In the genomic region with DNA sequence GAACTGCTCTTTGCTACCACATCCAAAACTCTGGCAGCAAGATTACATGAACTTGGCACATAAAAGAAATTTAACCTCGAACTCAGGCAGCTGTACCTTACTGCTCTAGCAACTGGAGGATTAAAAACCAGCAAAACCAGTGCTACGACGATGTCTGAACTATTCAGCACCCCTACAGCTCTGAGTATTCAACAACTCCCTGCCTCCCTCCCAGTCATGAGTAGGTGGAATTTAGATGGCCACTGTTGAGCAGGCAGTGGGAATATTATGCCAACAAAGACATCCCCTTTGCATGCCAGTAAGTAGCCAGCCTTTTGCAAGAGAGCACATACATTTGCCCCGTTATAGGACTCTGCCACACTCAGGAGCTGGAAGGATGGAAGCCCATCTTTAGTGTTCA, we compare ENCODE assay signal across 25 cellular contexts.
DNase-seq lines count a peak whose midpoint lies in the region; ATAC-seq, FAIRE-seq and TF ChIP-seq lines count a peak whose summit lies in the region.
"Had no signal": no experiment of that assay in that cellular context is flagged by ENCODE, and none has a peak within 500 bp of the region (broad histone marks: within the 10 kb centered on the region; RNA-seq: fewer than 3 reads in every experiment).

No MANE protein-coding gene starts in this region.

- no peaks in the 10 kb centered on the region for H3K9me3 Mint-ChIP-seq in astrocyte (ENCODE audit: unreplicated experiment)
- H3K9me3 Mint-ChIP-seq in stimulated activated memory B cell treated with anti-CD40 and anti-IgM and Interleukin-4, amounts not matched to agents 10 μg/mL and 1 μg/mL and 100 μg/mL, for 72 hours: no peaks in the 10 kb centered on the region
- H3K9me3 Mint-ChIP-seq in activated CD4-positive, alpha-beta memory T cell treated with anti-CD3 and anti-CD28 coated beads for 36 hours: no peaks in the 10 kb centered on the region
- H3K9me3 Mint-ChIP-seq: HFFc6 had no signal

- H3K4me2 ChIP-seq in astrocyte (ENCODE audit: low read length) (peak overlapping the region; percentile 34), SK-N-SH (no peak overlapping the region)

- POLR2A ChIA-PET in SK-N-SH (lab: Yijun Ruan, JAX): no interaction called here
- POLR2A ChIA-PET in activated CD4-positive, alpha-beta memory T cell treated with anti-CD3 and anti-CD28 coated beads for 36 hours (lab: Charles Lee): no interaction called here

- TF ChIP-seq CTCF in astrocyte (IDR thresholded peaks at IDR 0.05; ENCODE audit: insufficient read depth, low read depth, low read length) (no peak), foreskin keratinocyte (conservative IDR thresholded peaks at IDR 0.05) (no peak), ovary (IDR thresholded peaks at IDR 0.05) (no peak), SK-N-SH (IDR thresholded peaks at IDR 0.05) (no peak)

- H3K4me1 Mint-ChIP-seq in astrocyte (ENCODE audit: low read depth, unreplicated experiment): peaks cover 5% of the 10 kb centered on the region
- no peaks in the 10 kb centered on the region for H3K4me1 Mint-ChIP-seq in stimulated activated memory B cell treated with anti-CD40 and anti-IgM and Interleukin-4, amounts not matched to agents 10 μg/mL and 1 μg/mL and 100 μg/mL, for 72 hours
- no peaks in the 10 kb centered on the region for H3K4me1 Mint-ChIP-seq in activated CD4-positive, alpha-beta memory T cell treated with anti-CD3 and anti-CD28 coated beads for 36 hours (ENCODE audit: low read depth)
- H3K4me1 Mint-ChIP-seq: activated naive CD8-positive, alpha-beta T cell treated with anti-CD3 and anti-CD28 coated beads, Interleukin-2, amount 50 U/mL, for 24 hours; T-cell had no signal

- no peaks in the 10 kb centered on the region for H3K9me2 ChIP-seq in SK-N-SH

- H3K36me3 ChIP-seq in astrocyte (ENCODE audit: insufficient read depth, low read length): no peaks in the 10 kb centered on the region
- H3K36me3 ChIP-seq in ovary: no peaks in the 10 kb centered on the region
- H3K36me3 ChIP-seq in SK-N-SH (replicated peaks in 1 of 2; ENCODE audit: control insufficient read depth in 1 of 2, insufficient read depth in 2 of 2, low read length in 1 of 2): no peaks in the 10 kb centered on the region
- H3K36me3 ChIP-seq: cardiac muscle cell had no signal

- WGBS in ovary, 3 donors: 58 to 74% (median 71%) methylated on average over 4 of the region's 4 CpGs
- 82% methylated on average over 4 of the region's 4 CpGs for WGBS in SK-N-SH (ENCODE audit: low lambda C conversion rate)

- peak; percentile 54 for ATAC-seq in foreskin keratinocyte
- no peak for ATAC-seq in stimulated activated memory B cell treated with anti-CD40 and anti-IgM and Interleukin-4, amounts not matched to agents 10 μg/mL and 1 μg/mL and 100 μg/mL, for 72 hours
- ATAC-seq: activated naive CD8-positive, alpha-beta T cell treated with anti-CD3 and anti-CD28 coated beads, Interleukin-2, amount 50 U/mL, for 24 hours; heart left ventricle; T-cell had no signal

- in situ Hi-C loops in G401 (cut with HindIII; ENCODE audit: low sequenced_read_pairs): no loop called here

- H3K79me2 ChIP-seq in astrocyte (ENCODE audit: insufficient read depth, low read length) (no peaks in the 10 kb centered on the region), SK-N-SH (ENCODE audit: insufficient read depth) (no peaks in the 10 kb centered on the region)

- CTCF ChIA-PET in SK-N-SH (lab: Yijun Ruan, JAX): no interaction called here
- CTCF ChIA-PET in activated CD4-positive, alpha-beta memory T cell treated with anti-CD3 and anti-CD28 coated beads for 36 hours (lab: Charles Lee): no interaction called here

- DNase-seq in G401 (ENCODE audit: low spot score) (peak; percentile 54), astrocyte (ENCODE audit: low read depth) (peak; percentile 48), foreskin keratinocyte (peak in 1 of 2 donors; percentile 18), myocyte (ENCODE audit: low read depth) (peak; percentile 46), ovary (no peak), SK-N-SH (no peak)
- no peak for DNase-seq in activated CD4-positive, alpha-beta memory T cell treated with anti-CD3 and anti-CD28 coated beads for 36 hours
- DNase-seq: activated CD4-positive, alpha-beta T cell treated with anti-CD3 and anti-CD28 coated beads for 48 hours; activated naive CD8-positive, alpha-beta T cell treated with anti-CD3 and anti-CD28 coated beads, Interleukin-2, amount 50 U/mL, for 24 hours; CD4-positive, alpha-beta T cell; effector CD8-positive, alpha-beta T cell; heart left ventricle; HFFc6; midbrain; NCI-H1105 treated with DMSO at 0.1 percent for 48 hours; retina; Right ventricle myocardium superior; stimulated activated CD4-positive, alpha-beta T cell treated with anti-CD3 and anti-CD28 coated beads, Interleukin-12 subunit alpha, Interleukin-12 subunit beta, amount 100 ng/mL, for 4 hours; stimulated activated CD8-positive, alpha-beta memory T cell treated with anti-CD3 and anti-CD28 coated beads, Interleukin-4, amount 100 ng/mL, for 48 hours; substantia nigra; T-cell had no signal

- H3K4me3 ChIP-seq in astrocyte (ENCODE audit: insufficient read depth, low read depth, low read length) (no peak overlapping the region), ovary (no peak overlapping the region), SK-N-SH (ENCODE audit: low read depth in 2 of 2, low read length in 1 of 2) (no peak overlapping the region)
- H3K4me3 ChIP-seq: cardiac muscle cell, heart left ventricle had no signal

- H3K27me3 Mint-ChIP-seq in astrocyte (ENCODE audit: low read depth, unreplicated experiment): no peaks in the 10 kb centered on the region
- no peaks in the 10 kb centered on the region for H3K27me3 Mint-ChIP-seq in stimulated activated memory B cell treated with anti-CD40 and anti-IgM and Interleukin-4, amounts not matched to agents 10 μg/mL and 1 μg/mL and 100 μg/mL, for 72 hours
- no peaks in the 10 kb centered on the region for H3K27me3 Mint-ChIP-seq in activated CD4-positive, alpha-beta memory T cell treated with anti-CD3 and anti-CD28 coated beads for 36 hours
- H3K27me3 Mint-ChIP-seq: activated naive CD8-positive, alpha-beta T cell treated with anti-CD3 and anti-CD28 coated beads, Interleukin-2, amount 50 U/mL, for 24 hours; CD4-positive, alpha-beta T cell; T-cell had no signal

- no peak overlapping the region for H3K27ac Mint-ChIP-seq in astrocyte (ENCODE audit: unreplicated experiment)
- H3K27ac Mint-ChIP-seq in stimulated activated memory B cell treated with anti-CD40 and anti-IgM and Interleukin-4, amounts not matched to agents 10 μg/mL and 1 μg/mL and 100 μg/mL, for 72 hours: no peak overlapping the region
- H3K27ac Mint-ChIP-seq in activated CD4-positive, alpha-beta memory T cell treated with anti-CD3 and anti-CD28 coated beads for 36 hours: no peak overlapping the region
- H3K27ac Mint-ChIP-seq: activated naive CD8-positive, alpha-beta T cell treated with anti-CD3 and anti-CD28 coated beads, Interleukin-2, amount 50 U/mL, for 24 hours; activated T-helper 2 cell treated with anti-CD3 and anti-CD28 coated beads, Interferon-gamma antibody, Interleukin-2, Interleukin-4, amounts not matched to agents 10 μg/mL and 5 μg/mL and 100 μg/mL, durations not matched to agents 14 hours and 24 hours and 36 hours; CD4-positive, alpha-beta T cell; HFFc6; T-cell had no signal

- no peak overlapping the region for H3K4me3 Mint-ChIP-seq in astrocyte (ENCODE audit: unreplicated experiment)
- no peak overlapping the region for H3K4me3 Mint-ChIP-seq in stimulated activated memory B cell treated with anti-CD40 and anti-IgM and Interleukin-4, amounts not matched to agents 10 μg/mL and 1 μg/mL and 100 μg/mL, for 72 hours
- no peak overlapping the region for H3K4me3 Mint-ChIP-seq in activated CD4-positive, alpha-beta memory T cell treated with anti-CD3 and anti-CD28 coated beads for 36 hours
- H3K4me3 Mint-ChIP-seq: activated naive CD8-positive, alpha-beta T cell treated with anti-CD3 and anti-CD28 coated beads, Interleukin-2, amount 50 U/mL, for 24 hours; CD4-positive, alpha-beta T cell; HFFc6; T-cell had no signal

- H3K36me3 Mint-ChIP-seq in astrocyte (ENCODE audit: low read depth, unreplicated experiment): no peaks in the 10 kb centered on the region
- H3K36me3 Mint-ChIP-seq in stimulated activated memory B cell treated with anti-CD40 and anti-IgM and Interleukin-4, amounts not matched to agents 10 μg/mL and 1 μg/mL and 100 μg/mL, for 72 hours: no peaks in the 10 kb centered on the region
- H3K36me3 Mint-ChIP-seq in activated CD4-positive, alpha-beta memory T cell treated with anti-CD3 and anti-CD28 coated beads for 36 hours: no peaks in the 10 kb centered on the region
- H3K36me3 Mint-ChIP-seq: T-cell had no signal

- intact Hi-C loops in ovary (cut with DNase I): no loop called here
- intact Hi-C loops in activated CD4-positive, alpha-beta memory T cell treated with anti-CD3 and anti-CD28 coated beads for 36 hours (cut with micrococcal nuclease): no loop called here

- H3K4me1 ChIP-seq in astrocyte (ENCODE audit: insufficient read depth, low read length): peaks cover 7% of the 10 kb centered on the region
- no peaks in the 10 kb centered on the region for H3K4me1 ChIP-seq in foreskin keratinocyte
- H3K4me1 ChIP-seq in ovary (ENCODE audit: insufficient read depth): no peaks in the 10 kb centered on the region
- H3K4me1 ChIP-seq in SK-N-SH (ENCODE audit: control insufficient read depth in 1 of 2, insufficient read depth in 2 of 2, low read depth in 1 of 2, low read length in 1 of 2): no peaks in the 10 kb centered on the region; a peak in 1 of 4 replicates

- H3K27me3 ChIP-seq in astrocyte (ENCODE audit: insufficient read depth, low read length) (no peaks in the 10 kb centered on the region), foreskin keratinocyte (no peaks in the 10 kb centered on the region), ovary (no peaks in the 10 kb centered on the region), SK-N-SH (ENCODE audit: insufficient read depth) (no peaks in the 10 kb centered on the region)
- H3K27me3 ChIP-seq: cardiac muscle cell, heart left ventricle had no signal

- no peak for TF ChIP-seq RAD21 in SK-N-SH (IDR thresholded peaks at IDR 0.05; ENCODE audit: low read length)

- H2AFZ ChIP-seq in astrocyte (ENCODE audit: low read depth, low read length) (peak overlapping the region; percentile 21), SK-N-SH (ENCODE audit: low read depth) (no peak overlapping the region)

- H3F3A ChIP-seq in SK-N-SH (replicated peaks; ENCODE audit: insufficient read depth): no peaks in the 10 kb centered on the region

- TF ChIP-seq EP300 in ovary (IDR thresholded peaks at IDR 0.05): no peak
- no peak for TF ChIP-seq EP300 in SK-N-SH (IDR thresholded peaks at IDR 0.05; ENCODE audit: borderline replicate concordance in 1 of 2, low read depth in 1 of 2, low read length in 1 of 2)

- no peaks in the 10 kb centered on the region for H4K20me1 ChIP-seq in astrocyte (ENCODE audit: insufficient read depth, low read length)
- no peaks in the 10 kb centered on the region for H4K20me1 ChIP-seq in SK-N-SH (ENCODE audit: insufficient read depth)

- TF ChIP-seq POLR2A in ovary (IDR thresholded peaks at IDR 0.05): no peak

- H3K27ac ChIP-seq in astrocyte (ENCODE audit: low read depth, low read length) (no peak overlapping the region), foreskin keratinocyte (no peak overlapping the region), ovary (no peak overlapping the region), SK-N-SH (ENCODE audit: low read depth in 2 of 2, low read length in 1 of 2) (no peak overlapping the region)
- H3K27ac ChIP-seq: cardiac muscle cell, heart left ventricle had no signal

- H3K9me3 ChIP-seq in astrocyte (ENCODE audit: insufficient read depth, low read depth, low read length) (no peaks in the 10 kb centered on the region), ovary (no peaks in the 10 kb centered on the region), SK-N-SH (no peaks in the 10 kb centered on the region)
- H3K9me3 ChIP-seq: heart left ventricle had no signal

- H3K9ac ChIP-seq in astrocyte (ENCODE audit: low read length): no peak overlapping the region
- no peak overlapping the region for H3K9ac ChIP-seq in SK-N-SH

- no peak for FAIRE-seq in astrocyte (lab: Jason Lieb, UNC)
- FAIRE-seq: GM12892 had no signal

Comparison
In these comparisons a context has a peak if more than half of its experiments do, and no peak if none do; other contexts are left out.
1. DNase-seq: peak in G401 (single experiment), astrocyte (single experiment) and myocyte (single experiment); none in ovary (0 of 5), SK-N-SH (single experiment) and activated CD4-positive, alpha-beta memory T cell treated with anti-CD3 and anti-CD28 coated beads for 36 hours (single experiment).